In the genomic region with DNA sequence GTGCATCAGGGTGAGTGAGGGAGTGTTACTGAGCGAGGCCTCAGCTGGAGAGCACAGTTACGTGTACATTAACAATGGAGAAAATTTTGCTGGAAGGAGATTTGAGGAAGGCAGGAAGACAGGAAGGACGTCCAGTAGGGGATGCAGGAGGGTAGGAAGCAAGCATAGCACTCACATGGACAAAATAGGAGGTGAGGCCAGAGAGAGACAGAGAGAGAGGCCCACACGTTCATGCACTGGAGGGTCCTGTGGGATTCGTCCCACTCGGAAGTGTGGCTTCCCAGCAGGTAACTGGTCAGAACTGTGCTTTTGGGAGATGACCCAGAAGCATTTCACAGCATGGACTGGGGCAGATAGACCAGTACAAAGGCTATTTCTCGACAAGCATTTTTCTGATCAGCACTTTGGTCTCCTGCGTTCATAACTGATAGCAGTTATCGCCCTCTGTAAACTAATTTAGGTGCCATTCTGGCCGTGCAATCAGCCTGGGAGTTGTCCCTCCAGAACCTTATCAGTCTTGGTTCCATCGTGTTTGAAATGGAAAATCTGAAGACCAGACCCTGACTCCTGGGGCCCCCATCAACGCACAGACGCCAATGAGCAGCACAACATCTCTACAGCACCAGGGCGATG, we compare ENCODE assay signal across 1 cellular context.
TF ChIP-seq lines count a peak whose summit lies in the region.

No MANE protein-coding gene starts in this region.

TF ChIP-seq in HepG2, 621 proteins besides CTCF, POLR2A, EP300 and RAD21:
- no peak for TF ChIP-seq FOSL2 (CRISPR knock-in tag; IDR thresholded peaks at IDR 0.05)
- TF ChIP-seq, protein P1, sequence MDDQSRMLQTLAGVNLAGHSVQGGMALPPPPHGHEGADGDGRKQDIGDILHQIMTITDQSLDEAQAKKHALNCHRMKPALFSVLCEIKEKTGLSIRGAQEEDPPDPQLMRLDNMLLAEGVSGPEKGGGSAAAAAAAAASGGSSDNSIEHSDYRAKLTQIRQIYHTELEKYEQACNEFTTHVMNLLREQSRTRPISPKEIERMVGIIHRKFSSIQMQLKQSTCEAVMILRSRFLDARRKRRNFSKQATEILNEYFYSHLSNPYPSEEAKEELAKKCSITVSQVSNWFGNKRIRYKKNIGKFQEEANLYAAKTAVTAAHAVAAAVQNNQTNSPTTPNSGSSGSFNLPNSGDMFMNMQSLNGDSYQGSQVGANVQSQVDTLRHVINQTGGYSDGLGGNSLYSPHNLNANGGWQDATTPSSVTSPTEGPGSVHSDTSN (CRISPR knock-in tag; IDR thresholded peaks at IDR 0.05; ENCODE audit: borderline replicate concordance) = no peak
- TF ChIP-seq ZNF614 (CRISPR knock-in tag; IDR thresholded peaks at IDR 0.05; ENCODE audit: borderline replicate concordance) = no peak
- no peak for TF ChIP-seq SIN3A (IDR thresholded peaks at IDR 0.05; ENCODE audit: borderline replicate concordance, low read depth, low read length)
- TF ChIP-seq POGZ (CRISPR knock-in tag; IDR thresholded peaks at IDR 0.05) = no peak
- no peak for TF ChIP-seq ZNF782 (CRISPR knock-in tag; IDR thresholded peaks at IDR 0.05; ENCODE audit: borderline replicate concordance)
- TF ChIP-seq, protein P2, sequence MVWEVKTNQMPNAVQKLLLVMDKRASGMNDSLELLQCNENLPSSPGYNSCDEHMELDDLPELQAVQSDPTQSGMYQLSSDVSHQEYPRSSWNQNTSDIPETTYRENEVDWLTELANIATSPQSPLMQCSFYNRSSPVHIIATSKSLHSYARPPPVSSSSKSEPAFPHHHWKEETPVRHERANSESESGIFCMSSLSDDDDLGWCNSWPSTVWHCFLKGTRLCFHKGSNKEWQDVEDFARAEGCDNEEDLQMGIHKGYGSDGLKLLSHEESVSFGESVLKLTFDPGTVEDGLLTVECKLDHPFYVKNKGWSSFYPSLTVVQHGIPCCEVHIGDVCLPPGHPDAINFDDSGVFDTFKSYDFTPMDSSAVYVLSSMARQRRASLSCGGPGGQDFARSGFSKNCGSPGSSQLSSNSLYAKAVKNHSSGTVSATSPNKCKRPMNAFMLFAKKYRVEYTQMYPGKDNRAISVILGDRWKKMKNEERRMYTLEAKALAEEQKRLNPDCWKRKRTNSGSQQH (CRISPR knock-in tag; IDR thresholded peaks at IDR 0.05; ENCODE audit: low read depth) = no peak
- no peak for TF ChIP-seq ZSCAN29 (CRISPR knock-in tag; conservative IDR thresholded peaks at IDR 0.05)
- TF ChIP-seq, protein P3, sequence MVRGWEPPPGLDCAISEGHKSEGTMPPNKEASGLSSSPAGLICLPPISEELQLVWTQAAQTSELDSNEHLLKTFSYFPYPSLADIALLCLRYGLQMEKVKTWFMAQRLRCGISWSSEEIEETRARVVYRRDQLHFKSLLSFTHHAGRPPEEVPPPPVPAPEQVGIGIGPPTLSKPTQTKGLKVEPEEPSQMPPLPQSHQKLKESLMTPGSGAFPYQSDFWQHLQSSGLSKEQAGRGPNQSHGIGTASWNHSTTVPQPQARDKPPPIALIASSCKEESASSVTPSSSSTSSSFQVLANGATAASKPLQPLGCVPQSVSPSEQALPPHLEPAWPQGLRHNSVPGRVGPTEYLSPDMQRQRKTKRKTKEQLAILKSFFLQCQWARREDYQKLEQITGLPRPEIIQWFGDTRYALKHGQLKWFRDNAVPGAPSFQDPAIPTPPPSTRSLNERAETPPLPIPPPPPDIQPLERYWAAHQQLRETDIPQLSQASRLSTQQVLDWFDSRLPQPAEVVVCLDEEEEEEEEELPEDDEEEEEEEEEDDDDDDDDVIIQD (CRISPR knock-in tag; IDR thresholded peaks at IDR 0.05; ENCODE audit: low read depth) = no peak
- no peak for TF ChIP-seq TARDBP (CRISPR knock-in tag; IDR thresholded peaks at IDR 0.05)
- no peak for TF ChIP-seq GZF1 (CRISPR knock-in tag; IDR thresholded peaks at IDR 0.05)
- TF ChIP-seq ATF1 (CRISPR knock-in tag; IDR thresholded peaks at IDR 0.05) = no peak
- no peak for TF ChIP-seq MTA3 (CRISPR knock-in tag; IDR thresholded peaks at IDR 0.05)
- no peak for TF ChIP-seq ZNF468 (CRISPR knock-in tag; IDR thresholded peaks at IDR 0.05)
- TF ChIP-seq ZNF337 (CRISPR knock-in tag; IDR thresholded peaks at IDR 0.05; ENCODE audit: borderline replicate concordance, low read depth) = no peak
